8 cellular contexts compared by ENCODE assay signal in genomic region chr22:20507253-20508066, GRCh38. TPM values are rescaled to one million over a fixed set of nuclear protein-coding genes. Genes with fewer than 3 reads are reported as not detected.
DNase-seq lines count a peak whose midpoint lies in the region; ATAC-seq and TF ChIP-seq lines count a peak whose summit lies in the region.

Gene MED15 (plus strand): TSS chr22:20507610. CDS start chr22:20507679, 69 bp downstream.

- H3K4me3 ChIP-seq in AG10803 (ENCODE audit: low read length), result peak within 1 kb of the TSS; percentile 96

- H3K27ac ChIP-seq in cingulate gyrus (ENCODE audit: low read depth, low read length), result peak within 1 kb of the TSS; percentile 88

- DNase-seq in AG10803 (ENCODE audit: low read depth) (peak; percentile 85), NCI-H524 treated with DMSO at 0.1 percent for 48 hours (lab: John Stamatoyannopoulos, UW) (peak; percentile 57), left colon (peak; percentile 92 to 93)
- DNase-seq in activated CD4-positive, alpha-beta T cell treated with anti-CD3 and anti-CD28 coated beads for 4 hours, result peak; percentile 85 to 86
- DNase-seq in stimulated activated CD4-positive, alpha-beta T cell treated with anti-CD3 and anti-CD28 coated beads, Interleukin-1b, Interleukin-23, amount 100 ng/mL, for 48 hours, result peak; percentile 92

- no peak for TF ChIP-seq CTCF in AG10803 (conservative IDR thresholded peaks at IDR 0.05; ENCODE audit: low read length)

- intact Hi-C loops in left colon (cut with DNase I, micrococcal nuclease), result no loop called here

- peak; percentile 82 for ATAC-seq in GM19025 (IDR thresholded peaks at IDR 0.05; ENCODE audit: low read depth, unreplicated experiment)
- ATAC-seq in HG03342 (IDR thresholded peaks at IDR 0.05; ENCODE audit: unreplicated experiment), result peak; percentile 75
- peak; percentile 72 for ATAC-seq in left colon

RNA-seq across cellular contexts. Expression of gene MED15, which starts in this region (rescaled TPM):
- 10 to 100 TPM; 85.3 to 91.2 TPM for total RNA-seq in left colon

Comparison
In these comparisons a context has a peak if more than half of its experiments do, and no peak if none do; other contexts are left out.
1. Peak in every context shown above with its lines: DNase-seq, ATAC-seq, H3K4me3 ChIP-seq and H3K27ac ChIP-seq.